In genomic region chr1:45501502-45501859, GRCh38 we compare ENCODE assay signal across 9 cellular contexts. TPM values are rescaled to one million over a fixed set of nuclear protein-coding genes. Genes with fewer than 3 reads are reported as not detected.
DNase-seq lines count a peak whose midpoint lies in the region; ATAC-seq, FAIRE-seq and TF ChIP-seq lines count a peak whose summit lies in the region.
"Had no signal": no experiment of that assay in that cellular context is flagged by ENCODE, and none has a peak within 500 bp of the region (broad histone marks: within the 10 kb centered on the region; RNA-seq: fewer than 3 reads in every experiment).

No MANE protein-coding gene starts in this region.

- ATAC-seq in stimulated activated effector memory CD8-positive, alpha-beta T cell treated with anti-CD3 and anti-CD28 coated beads, Interleukin-12 subunit alpha, Interleukin-12 subunit beta, amount 100 ng/mL, for 72 hours = no peak

- H3K79me2 ChIP-seq in astrocyte (ENCODE audit: insufficient read depth, low read length) = peaks cover 3% of the 10 kb centered on the region

- H3K4me1 ChIP-seq in astrocyte (ENCODE audit: insufficient read depth, low read length) (no peaks in the 10 kb centered on the region), ovary (ENCODE audit: insufficient read depth) (peaks cover 4% of the 10 kb centered on the region)

- intact Hi-C loops in activated naive CD4-positive, alpha-beta T cell treated with anti-CD3 and anti-CD28 coated beads for 36 hours (cut with micrococcal nuclease) = loop anchor here (2.0 to 10.0 kb wide), 2 partner anchors 249 to 363 kb away; partner anchors contain the start of gene IPP
- intact Hi-C loops in ovary (cut with DNase I) = loop anchor here in 1 of 4 donors (10.0 kb wide), 1 partner anchor 63 kb away; no protein-coding TSS in a partner anchor

- H3K36me3 ChIP-seq in astrocyte (ENCODE audit: insufficient read depth, low read length) (no peaks in the 10 kb centered on the region), ovary (no peaks in the 10 kb centered on the region)

- CTCF ChIA-PET in activated naive CD4-positive, alpha-beta T cell treated with anti-CD3 and anti-CD28 coated beads for 36 hours (lab: Charles Lee) = interaction anchor here (1.0 to 3.5 kb wide), 6 partner anchors 8 to 85 kb away, joined by 3 to 27 read pairs (median 5); partner anchors contain the start of gene PRDX1

- H3K9me3 ChIP-seq in astrocyte (ENCODE audit: insufficient read depth, low read depth, low read length) (no peaks in the 10 kb centered on the region), ovary (no peaks in the 10 kb centered on the region)

- H3K27ac ChIP-seq in astrocyte (ENCODE audit: low read depth, low read length) (no peak overlapping the region), ovary (no peak overlapping the region)

- peak overlapping the region; percentile 98 for H3K4me2 ChIP-seq in astrocyte (ENCODE audit: low read length)

- no peak for TF ChIP-seq POLR2A in ovary (IDR thresholded peaks at IDR 0.05)

- no peaks in the 10 kb centered on the region for H3K27me3 ChIP-seq in astrocyte (ENCODE audit: insufficient read depth, low read length)
- H3K27me3 ChIP-seq in ovary = no peaks in the 10 kb centered on the region

- TF ChIP-seq EP300 in ovary (IDR thresholded peaks at IDR 0.05) = no peak

- H3K36me3 Mint-ChIP-seq in activated naive CD4-positive, alpha-beta T cell treated with anti-CD3 and anti-CD28 coated beads for 36 hours (ENCODE audit: low read depth) = peaks cover 2% of the 10 kb centered on the region
- peaks cover 3% of the 10 kb centered on the region for H3K36me3 Mint-ChIP-seq in astrocyte (ENCODE audit: low read depth, unreplicated experiment)
- H3K36me3 Mint-ChIP-seq in stimulated activated effector memory CD8-positive, alpha-beta T cell treated with anti-CD3 and anti-CD28 coated beads, Interleukin-12 subunit alpha, Interleukin-12 subunit beta, amount 100 ng/mL, for 72 hours = peaks cover 17% of the 10 kb centered on the region

- no peak overlapping the region for H3K9ac ChIP-seq in astrocyte (ENCODE audit: low read length)

- H3K4me1 Mint-ChIP-seq in activated naive CD4-positive, alpha-beta T cell treated with anti-CD3 and anti-CD28 coated beads for 36 hours (ENCODE audit: low read depth) = peaks cover 32% of the 10 kb centered on the region
- peaks cover 3% of the 10 kb centered on the region for H3K4me1 Mint-ChIP-seq in astrocyte (ENCODE audit: low read depth, unreplicated experiment)
- H3K4me1 Mint-ChIP-seq in stimulated activated effector memory CD8-positive, alpha-beta T cell treated with anti-CD3 and anti-CD28 coated beads, Interleukin-12 subunit alpha, Interleukin-12 subunit beta, amount 100 ng/mL, for 72 hours = peaks cover 38% of the 10 kb centered on the region

- DNase-seq in activated naive CD4-positive, alpha-beta T cell treated with anti-CD3 and anti-CD28 coated beads for 36 hours = no peak
- no peak for DNase-seq in activated naive CD4-positive, alpha-beta T cell (lab: John Stamatoyannopoulos, UW)
- DNase-seq in astrocyte (ENCODE audit: low read depth) (no peak), NCI-H1092 treated with DMSO at 0.1 percent for 48 hours (lab: John Stamatoyannopoulos, UW) (no peak), ovary (no peak)
- no peak for DNase-seq in stimulated activated effector memory CD8-positive, alpha-beta T cell treated with anti-CD3 and anti-CD28 coated beads, Interleukin-12 subunit alpha, Interleukin-12 subunit beta, amount 100 ng/mL, for 72 hours (ENCODE audit: low spot score in 2 of 2)
- DNase-seq: dermis blood vessel endothelial cell, NCI-H526 treated with DMSO at 0.1 percent for 48 hours, T-helper 1 cell had no signal

- FAIRE-seq in astrocyte (lab: Jason Lieb, UNC) = no peak

- H3K4me3 ChIP-seq in astrocyte (ENCODE audit: insufficient read depth, low read depth, low read length) = no peak overlapping the region
- no peak overlapping the region for H3K4me3 ChIP-seq in ovary

- H2AFZ ChIP-seq in astrocyte (ENCODE audit: low read depth, low read length) = no peak overlapping the region

- no peaks in the 10 kb centered on the region for H3K27me3 Mint-ChIP-seq in activated naive CD4-positive, alpha-beta T cell treated with anti-CD3 and anti-CD28 coated beads for 36 hours (ENCODE audit: low read depth)
- H3K27me3 Mint-ChIP-seq in astrocyte (ENCODE audit: low read depth, unreplicated experiment) = no peaks in the 10 kb centered on the region

- peak overlapping the region; percentile 34 for H3K4me3 Mint-ChIP-seq in activated naive CD4-positive, alpha-beta T cell treated with anti-CD3 and anti-CD28 coated beads for 36 hours
- H3K4me3 Mint-ChIP-seq in astrocyte (ENCODE audit: unreplicated experiment) = peak overlapping the region; percentile 95
- H3K4me3 Mint-ChIP-seq in stimulated activated effector memory CD8-positive, alpha-beta T cell treated with anti-CD3 and anti-CD28 coated beads, Interleukin-12 subunit alpha, Interleukin-12 subunit beta, amount 100 ng/mL, for 72 hours = peak overlapping the region; percentile 5

- H3K9me3 Mint-ChIP-seq in activated naive CD4-positive, alpha-beta T cell treated with anti-CD3 and anti-CD28 coated beads for 36 hours = no peaks in the 10 kb centered on the region
- H3K9me3 Mint-ChIP-seq in astrocyte (ENCODE audit: unreplicated experiment) = no peaks in the 10 kb centered on the region
- no peaks in the 10 kb centered on the region for H3K9me3 Mint-ChIP-seq in stimulated activated effector memory CD8-positive, alpha-beta T cell treated with anti-CD3 and anti-CD28 coated beads, Interleukin-12 subunit alpha, Interleukin-12 subunit beta, amount 100 ng/mL, for 72 hours

- H4K20me1 ChIP-seq in astrocyte (ENCODE audit: insufficient read depth, low read length) = no peaks in the 10 kb centered on the region

- WGBS in ovary, 3 donors = 71 to 80% (median 75%) methylated on average over 2 of the region's 2 CpGs

- TF ChIP-seq CTCF in astrocyte (IDR thresholded peaks at IDR 0.05; ENCODE audit: insufficient read depth, low read depth, low read length) (no peak), ovary (IDR thresholded peaks at IDR 0.05) (no peak)

- H3K27ac Mint-ChIP-seq in activated naive CD4-positive, alpha-beta T cell treated with anti-CD3 and anti-CD28 coated beads for 36 hours = no peak overlapping the region
- H3K27ac Mint-ChIP-seq in astrocyte (ENCODE audit: unreplicated experiment) = no peak overlapping the region
- no peak overlapping the region for H3K27ac Mint-ChIP-seq in stimulated activated effector memory CD8-positive, alpha-beta T cell treated with anti-CD3 and anti-CD28 coated beads, Interleukin-12 subunit alpha, Interleukin-12 subunit beta, amount 100 ng/mL, for 72 hours

RNA-seq across cellular contexts. Expression of gene MMACHC, which starts 1.4 kb away (rescaled TPM):
- 1 to 10 TPM; 5.9 TPM for total RNA-seq in activated naive CD4-positive, alpha-beta T cell treated with anti-CD3 and anti-CD28 coated beads for 36 hours
- 5.4 and 6.2 TPM in 2 replicates for total RNA-seq in astrocyte
- total RNA-seq in ovary = 1 to 10 TPM; 3.1 to 9.9 (median 6.7) TPM
- polyA plus RNA-seq in ovary = 1 to 10 TPM; 2.2 to 4.8 TPM

RNA-seq across cellular contexts. Expression of gene CCDC163, which starts 1.6 kb away (rescaled TPM):
- total RNA-seq in activated naive CD4-positive, alpha-beta T cell treated with anti-CD3 and anti-CD28 coated beads for 36 hours = 1 to 10 TPM; 4.2 to 5.1 TPM
- total RNA-seq in astrocyte (3.0 and 3.5 TPM in 2 replicates), ovary (1 to 10 TPM; 1.1 to 5.5 (median 2.3) TPM)
- 1 to 10 TPM; 1.7 to 3.6 TPM for polyA plus RNA-seq in ovary

RNA-seq across cellular contexts. Expression of gene TESK2, which starts 10.5 kb away (rescaled TPM):
- total RNA-seq in activated naive CD4-positive, alpha-beta T cell treated with anti-CD3 and anti-CD28 coated beads for 36 hours = 1 to 10 TPM; 4.8 to 6.7 TPM
- 1.7 and 2.0 TPM in 2 replicates for total RNA-seq in astrocyte
- 10 to 100 TPM in 3 of 7 donors, 1 to 10 TPM in 4; 6.7 to 12.5 (median 9.7) TPM for total RNA-seq in ovary
- 10 to 100 TPM in 1 of 2 donors, 1 to 10 TPM in 1; 8.3 to 10.5 TPM for polyA plus RNA-seq in ovary

RNA-seq across cellular contexts. Expression of gene PRDX1, which starts 20.2 kb away (rescaled TPM):
- 100 to 1,000 TPM; 596 to 641 TPM for total RNA-seq in activated naive CD4-positive, alpha-beta T cell treated with anti-CD3 and anti-CD28 coated beads for 36 hours
- total RNA-seq in astrocyte (861 and 986 TPM in 2 replicates), ovary (100 to 1,000 TPM; 127 to 332 (median 250) TPM)
- polyA plus RNA-seq in ovary = 100 to 1,000 TPM; 291 to 461 TPM

RNA-seq across cellular contexts. Expression of gene AKR1A1, which starts 49.1 kb away (rescaled TPM):
- total RNA-seq in activated naive CD4-positive, alpha-beta T cell treated with anti-CD3 and anti-CD28 coated beads for 36 hours = 100 to 1,000 TPM; 207 to 217 TPM
- total RNA-seq in astrocyte (118 and 129 TPM in 2 replicates), ovary (100 to 1,000 TPM in 2 of 7 donors, 10 to 100 TPM in 5; 39.8 to 119 (median 88.3) TPM)
- 10 to 100 TPM; 75.4 to 99.0 TPM for polyA plus RNA-seq in ovary

Comparison
In these comparisons a context has a peak if more than half of its experiments do, and no peak if none do; other contexts are left out.
1. H3K4me3 Mint-ChIP-seq: peak in every context shown above with its lines; median percentile 95 in astrocyte; 34 in activated naive CD4-positive, alpha-beta T cell treated with anti-CD3 and anti-CD28 coated beads for 36 hours; 5 in stimulated activated effector memory CD8-positive, alpha-beta T cell treated with anti-CD3 and anti-CD28 coated beads, Interleukin-12 subunit alpha, Interleukin-12 subunit beta, amount 100 ng/mL, for 72 hours.